ENCODE assay signal across 8 cellular contexts in genomic region chr13:33125821-33126570, GRCh38.
DNase-seq lines count a peak whose midpoint lies in the region; TF ChIP-seq lines count a peak whose summit lies in the region.

No MANE protein-coding gene starts in this region.

- H3K4me1 ChIP-seq in tibial artery = peaks cover 0 to 49% (median 13%) of the 10 kb centered on the region in 4 donors

- TF ChIP-seq CTCF in brain microvascular endothelial cell (IDR thresholded peaks at IDR 0.05; ENCODE audit: low read depth, low read length, missing control alignments) = no peak
- no peak for TF ChIP-seq CTCF in tibial artery (IDR thresholded peaks at IDR 0.05)

- in situ Hi-C loops in brain microvascular endothelial cell (cut with HindIII; ENCODE audit: low pct_ligation_motif_present, low sequenced_read_pairs) = no loop called here

- H3K27me3 ChIP-seq in brain microvascular endothelial cell (replicated peaks) = no peaks in the 10 kb centered on the region
- H3K27me3 ChIP-seq in tibial artery = no peaks in the 10 kb centered on the region

- intact Hi-C loops in tibial artery (cut with DNase I; ENCODE audit: low total_unique reads) = no loop called here

- H3K27ac ChIP-seq in brain microvascular endothelial cell (peak overlapping the region; percentile 89), tibial artery (peak overlapping the region; percentile 46 to 62), substantia nigra (ENCODE audit: low read depth, low read length, poor library complexity, severe bottlenecking) (no peak overlapping the region)

- no peaks in the 10 kb centered on the region for H3K9me3 ChIP-seq in tibial artery

- no peak overlapping the region for H3K4me3 ChIP-seq in brain microvascular endothelial cell (ENCODE audit: low read depth, low read length)
- H3K4me3 ChIP-seq in tibial artery = no peak overlapping the region

- H3K36me3 ChIP-seq in brain microvascular endothelial cell (replicated peaks) = peaks cover 66% of the 10 kb centered on the region
- H3K36me3 ChIP-seq in tibial artery = peaks cover 29 to 50% (median 30%) of the 10 kb centered on the region in 3 donors

- DNase-seq in HT1080 (ENCODE audit: low read depth) = peak; percentile 98
- DNase-seq in brain microvascular endothelial cell = peak; percentile 98
- DNase-seq in kidney glomerular epithelial cell (lab: John Stamatoyannopoulos, UW) = peak; percentile 84
- DNase-seq in tibial artery = peak; percentile 75 to 78
- no peak for DNase-seq in substantia nigra (lab: John Stamatoyannopoulos, UW)
- no peak for DNase-seq in NCI-H748 (lab: John Stamatoyannopoulos, UW; ENCODE audit: unreplicated experiment)
- DNase-seq in NCI-H1105 treated with DMSO at 0.1 percent for 48 hours (lab: John Stamatoyannopoulos, UW) = no peak
- no peak for DNase-seq in NCI-H510A treated with DMSO at 0.1 percent for 48 hours (lab: John Stamatoyannopoulos, UW)

Comparison
In these comparisons a context has a peak if more than half of its experiments do, and no peak if none do; other contexts are left out.
1. DNase-seq: peak in HT1080 (single experiment), brain microvascular endothelial cell (single experiment), kidney glomerular epithelial cell (single experiment) and tibial artery (2 of 2); none in substantia nigra (0 of 49), NCI-H748 (single experiment), NCI-H1105 treated with DMSO at 0.1 percent for 48 hours (single experiment) and NCI-H510A treated with DMSO at 0.1 percent for 48 hours (single experiment).